In genomic region chr3:11717768-11718581, GRCh38 we compare ENCODE assay signal across 8 cellular contexts.
DNase-seq lines count a peak whose midpoint lies in the region; ATAC-seq and TF ChIP-seq lines count a peak whose summit lies in the region.

No MANE protein-coding gene starts in this region.

- no peak overlapping the region for H3K27ac Mint-ChIP-seq in activated naive CD4-positive, alpha-beta T cell treated with anti-CD3 and anti-CD28 coated beads for 36 hours

- DNase-seq in activated naive CD4-positive, alpha-beta T cell treated with anti-CD3 and anti-CD28 coated beads for 36 hours: no peak
- DNase-seq in activated naive CD4-positive, alpha-beta T cell treated with Interleukin-2 at 50 U/mL for 16 hours: no peak
- DNase-seq in WERI-Rb-1 (no peak), gastrocnemius medialis (no peak), DMS79 (lab: John Stamatoyannopoulos, UW) (no peak)
- DNase-seq in stimulated activated CD4-positive, alpha-beta T cell treated with anti-CD3 and anti-CD28 coated beads, Interleukin-2, amount 100 ng/mL, for 48 hours: no peak

- no peak for TF ChIP-seq EP300 in gastroesophageal sphincter (IDR thresholded peaks at IDR 0.05)

- H3K36me3 Mint-ChIP-seq in activated naive CD4-positive, alpha-beta T cell treated with anti-CD3 and anti-CD28 coated beads for 36 hours (ENCODE audit: low read depth): no peaks in the 10 kb centered on the region

- H3K9me3 ChIP-seq in WERI-Rb-1 (ENCODE audit: severe bottlenecking) (no peaks in the 10 kb centered on the region), gastroesophageal sphincter (no peaks in the 10 kb centered on the region), gastrocnemius medialis (no peaks in the 10 kb centered on the region)

- H3K4me1 ChIP-seq in gastroesophageal sphincter (peaks cover 0 to 45% (median 14%) of the 10 kb centered on the region in 3 donors), gastrocnemius medialis (peaks cover 7 to 10% of the 10 kb centered on the region in 2 donors)

- WGBS in gastroesophageal sphincter (ENCODE audit: low coverage in 1 of 2), 2 donors: 0 to 8% methylated on average over 3 to 9 of the region's 9 CpGs

- no peaks in the 10 kb centered on the region for H3K9me3 Mint-ChIP-seq in activated naive CD4-positive, alpha-beta T cell treated with anti-CD3 and anti-CD28 coated beads for 36 hours

- TF ChIP-seq POLR2A in gastroesophageal sphincter (IDR thresholded peaks at IDR 0.05) (no peak), gastrocnemius medialis (IDR thresholded peaks at IDR 0.05) (no peak)

- H3K4me1 Mint-ChIP-seq in activated naive CD4-positive, alpha-beta T cell treated with anti-CD3 and anti-CD28 coated beads for 36 hours (ENCODE audit: low read depth): peaks cover 17% of the 10 kb centered on the region

- peak; percentile 22 for ATAC-seq in HG03066 (IDR thresholded peaks at IDR 0.05; ENCODE audit: low read depth, unreplicated experiment)
- no peak for ATAC-seq in gastroesophageal sphincter
- ATAC-seq in gastrocnemius medialis: no peak

- H3K27ac ChIP-seq in WERI-Rb-1: peak overlapping the region; percentile 87; the same call in 1 of the 2 replicates
- peak overlapping the region; percentile 77 to 97 (median 96) for H3K27ac ChIP-seq in gastroesophageal sphincter
- peak overlapping the region; percentile 65 to 82 (median 78) for H3K27ac ChIP-seq in gastrocnemius medialis

- intact Hi-C loops in activated naive CD4-positive, alpha-beta T cell treated with anti-CD3 and anti-CD28 coated beads for 36 hours (cut with micrococcal nuclease): loop anchor here (2.0 to 5.0 kb wide), 5 partner anchors 84 to 767 kb away; partner anchors contain the start of genes TAMM41 and TSEN2
- intact Hi-C loops in gastrocnemius medialis (cut with DNase I; ENCODE audit: low total_unique reads): loop anchor here (5.0 kb wide), 1 partner anchor 336 kb away; no protein-coding TSS in a partner anchor

- CTCF ChIA-PET in activated naive CD4-positive, alpha-beta T cell treated with anti-CD3 and anti-CD28 coated beads for 36 hours (lab: Charles Lee): no interaction called here

- peak overlapping the region; percentile 88 for H3K4me3 Mint-ChIP-seq in activated naive CD4-positive, alpha-beta T cell treated with anti-CD3 and anti-CD28 coated beads for 36 hours

- TF ChIP-seq CTCF in WERI-Rb-1 (IDR thresholded peaks at IDR 0.05; ENCODE audit: low read depth, low read length) (no peak), gastroesophageal sphincter (IDR thresholded peaks at IDR 0.05) (no peak), gastrocnemius medialis (IDR thresholded peaks at IDR 0.05 in 4 of 5, conservative IDR thresholded peaks at IDR 0.05 in 1 of 5) (no peak)

- in situ Hi-C loops in gastrocnemius medialis (cut with MboI; ENCODE audit: low sequenced_read_pairs in 4 of 4): no loop called here

- H3K27me3 ChIP-seq in WERI-Rb-1 (ENCODE audit: insufficient read depth, low read depth, severe bottlenecking): no peaks in the 10 kb centered on the region
- H3K27me3 ChIP-seq in gastroesophageal sphincter: no peaks in the 10 kb centered on the region
- H3K27me3 ChIP-seq in gastrocnemius medialis: no peaks in the 10 kb centered on the region

- H3K36me3 ChIP-seq in WERI-Rb-1: no peaks in the 10 kb centered on the region; the same call in none of the 2 replicates
- no peaks in the 10 kb centered on the region for H3K36me3 ChIP-seq in gastroesophageal sphincter
- H3K36me3 ChIP-seq in gastrocnemius medialis: no peaks in the 10 kb centered on the region

- peaks cover 3% of the 10 kb centered on the region for H3K27me3 Mint-ChIP-seq in activated naive CD4-positive, alpha-beta T cell treated with anti-CD3 and anti-CD28 coated beads for 36 hours (ENCODE audit: low read depth)

- H3K4me3 ChIP-seq in WERI-Rb-1 (ENCODE audit: low read depth, low read length): peak overlapping the region; percentile 85
- H3K4me3 ChIP-seq in gastroesophageal sphincter: peak overlapping the region; percentile 53 to 95
- H3K4me3 ChIP-seq in gastrocnemius medialis: peak overlapping the region; percentile 62 to 95 (median 76)
